In the genomic region with DNA sequence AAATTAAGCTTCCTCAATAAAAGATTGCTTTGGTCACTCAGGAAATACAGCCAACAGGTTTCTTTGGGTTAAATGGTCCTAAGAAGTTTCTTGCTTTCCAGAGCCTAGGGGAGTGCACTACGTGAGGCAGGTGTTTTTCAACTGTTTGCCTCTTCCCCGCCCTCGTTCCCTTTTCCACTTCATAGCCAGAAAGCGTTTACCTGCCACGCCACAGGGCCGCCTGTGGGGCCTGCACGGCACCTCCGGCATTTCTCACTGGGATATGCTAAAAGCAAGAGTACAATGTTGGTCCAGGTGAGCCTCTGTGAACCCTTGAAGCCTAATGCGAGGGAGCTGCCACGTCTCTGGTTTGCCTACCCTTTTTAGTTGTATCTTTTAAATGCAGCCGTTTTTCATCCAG, we compare ENCODE assay signal across 14 cellular contexts.
DNase-seq lines count a peak whose midpoint lies in the region; ATAC-seq and TF ChIP-seq lines count a peak whose summit lies in the region.
"Had no signal": no experiment of that assay in that cellular context is flagged by ENCODE, and none has a peak within 500 bp of the region (broad histone marks: within the 10 kb centered on the region; RNA-seq: fewer than 3 reads in every experiment).

No MANE protein-coding gene starts in this region.

- H3K36me3 ChIP-seq in neural progenitor cell = no peaks in the 10 kb centered on the region
- peaks cover 0 to 86% of the 10 kb centered on the region in 2 donors for H3K36me3 ChIP-seq in gastroesophageal sphincter

- H3K27me3 ChIP-seq in neural progenitor cell (no peaks in the 10 kb centered on the region), gastroesophageal sphincter (no peaks in the 10 kb centered on the region)
- H3K27me3 ChIP-seq: foreskin keratinocyte had no signal

- peak overlapping the region; percentile 44 for H3K4me3 Mint-ChIP-seq in activated CD4-positive, alpha-beta T cell treated with anti-CD3 and anti-CD28 coated beads for 36 hours
- peak overlapping the region; percentile 85 for H3K4me3 Mint-ChIP-seq in T-helper 17 cell
- peak overlapping the region; percentile 82 for H3K4me3 Mint-ChIP-seq in activated naive CD8-positive, alpha-beta T cell treated with anti-CD3 and anti-CD28 coated beads, Interleukin-2, amount 10 ng/mL, durations not matched to agents 7 days and 5 days
- H3K4me3 Mint-ChIP-seq in neural progenitor cell = no peak overlapping the region
- H3K4me3 Mint-ChIP-seq: naive B cell had no signal

- H3K27me3 Mint-ChIP-seq in activated CD4-positive, alpha-beta T cell treated with anti-CD3 and anti-CD28 coated beads for 36 hours = peaks cover 4% of the 10 kb centered on the region
- H3K27me3 Mint-ChIP-seq in T-helper 17 cell = no peaks in the 10 kb centered on the region
- no peaks in the 10 kb centered on the region for H3K27me3 Mint-ChIP-seq in activated naive CD8-positive, alpha-beta T cell treated with anti-CD3 and anti-CD28 coated beads, Interleukin-2, amount 10 ng/mL, durations not matched to agents 7 days and 5 days
- H3K27me3 Mint-ChIP-seq in neural progenitor cell (ENCODE audit: insufficient read depth, low read depth) = peaks cover 9% of the 10 kb centered on the region
- H3K27me3 Mint-ChIP-seq: naive B cell had no signal

- no peak for TF ChIP-seq CTCF in neural progenitor cell (IDR thresholded peaks at IDR 0.05)
- no peak for TF ChIP-seq CTCF in gastroesophageal sphincter (IDR thresholded peaks at IDR 0.05)

- peaks cover 4% of the 10 kb centered on the region for H3F3A ChIP-seq in neural progenitor cell (ENCODE audit: low read depth)

- H3K4me1 ChIP-seq in neural progenitor cell (peaks cover 41% of the 10 kb centered on the region), gastroesophageal sphincter (peaks cover 0 to 32% (median 0%) of the 10 kb centered on the region in 3 donors)
- H3K4me1 ChIP-seq: foreskin keratinocyte had no signal

- no peaks in the 10 kb centered on the region for H4K20me1 ChIP-seq in neural progenitor cell (ENCODE audit: low read depth)

- no peaks in the 10 kb centered on the region for H3K79me2 ChIP-seq in neural progenitor cell (ENCODE audit: low read depth)

- DNase-seq in activated CD4-positive, alpha-beta T cell treated with anti-CD3 and anti-CD28 coated beads for 36 hours = no peak
- no peak for DNase-seq in activated CD4-positive, alpha-beta T cell treated with anti-CD3 and anti-CD28 coated beads, Interleukin-2, amount 50 U/mL, for 48 hours
- DNase-seq in T-helper 17 cell (no peak), neural progenitor cell (ENCODE audit: low spot score) (no peak)
- peak; percentile 50 for DNase-seq in activated naive CD8-positive, alpha-beta T cell treated with anti-CD3 and anti-CD28 coated beads, Interleukin-2, amount 10 ng/mL, durations not matched to agents 7 days and 5 days
- DNase-seq: foreskin keratinocyte, GOT3, naive B cell, NCI-H1092 treated with DMSO at 0.1 percent for 48 hours, PC-3, WERI-Rb-1 had no signal

- H3K9me3 ChIP-seq in T-helper 17 cell (ENCODE audit: control insufficient read depth, low read length, poor library complexity, severe bottlenecking) (no peaks in the 10 kb centered on the region), neural progenitor cell (ENCODE audit: low read depth) (no peaks in the 10 kb centered on the region), gastroesophageal sphincter (no peaks in the 10 kb centered on the region)

- H3K36me3 Mint-ChIP-seq in activated CD4-positive, alpha-beta T cell treated with anti-CD3 and anti-CD28 coated beads for 36 hours (ENCODE audit: low read depth) = no peaks in the 10 kb centered on the region
- H3K36me3 Mint-ChIP-seq in T-helper 17 cell (ENCODE audit: low read depth) = peaks cover 5% of the 10 kb centered on the region
- H3K36me3 Mint-ChIP-seq in activated naive CD8-positive, alpha-beta T cell treated with anti-CD3 and anti-CD28 coated beads, Interleukin-2, amount 10 ng/mL, durations not matched to agents 7 days and 5 days = peaks cover 6% of the 10 kb centered on the region
- peaks cover 49% of the 10 kb centered on the region for H3K36me3 Mint-ChIP-seq in neural progenitor cell

- no peak for TF ChIP-seq EP300 in gastroesophageal sphincter (IDR thresholded peaks at IDR 0.05)

- no peak overlapping the region for H3K4me2 ChIP-seq in neural progenitor cell

- POLR2A ChIA-PET in activated CD4-positive, alpha-beta T cell treated with anti-CD3 and anti-CD28 coated beads for 36 hours (lab: Charles Lee) = interaction anchor here (0.6 to 1.4 kb wide), 2 partner anchors 24 to 267 kb away, joined by 3 read pairs; no protein-coding TSS in a partner anchor
- POLR2A ChIA-PET in activated naive CD8-positive, alpha-beta T cell treated with anti-CD3 and anti-CD28 coated beads, Interleukin-2, amount 10 ng/mL, durations not matched to agents 7 days and 5 days (lab: Charles Lee) = interaction anchor here (1.0 to 4.0 kb wide), 8 partner anchors 9 to 253 kb away, joined by 3 to 32 read pairs (median 6); no protein-coding TSS in a partner anchor

- no peak overlapping the region for H3K9ac ChIP-seq in neural progenitor cell

- no peak overlapping the region for H2AFZ ChIP-seq in neural progenitor cell (replicated peaks)

- H3K27ac ChIP-seq in neural progenitor cell = no peak overlapping the region
- no peak overlapping the region for H3K27ac ChIP-seq in gastroesophageal sphincter
- H3K27ac ChIP-seq: foreskin keratinocyte, WERI-Rb-1 had no signal

- intact Hi-C loops in activated CD4-positive, alpha-beta T cell treated with anti-CD3 and anti-CD28 coated beads for 36 hours (cut with DNase I, micrococcal nuclease) = loop anchor here (2.0 to 10.0 kb wide), 8 partner anchors 168 to 508 kb away; a partner anchor contains a TSS

- H3K27ac Mint-ChIP-seq in activated CD4-positive, alpha-beta T cell treated with anti-CD3 and anti-CD28 coated beads for 36 hours = peak overlapping the region; percentile 92
- H3K27ac Mint-ChIP-seq in T-helper 17 cell (peak overlapping the region; percentile 98), neural progenitor cell (peak overlapping the region; percentile 7)
- peak overlapping the region; percentile 98 for H3K27ac Mint-ChIP-seq in activated naive CD8-positive, alpha-beta T cell treated with anti-CD3 and anti-CD28 coated beads, Interleukin-2, amount 10 ng/mL, durations not matched to agents 7 days and 5 days

- H3K4me1 Mint-ChIP-seq in activated CD4-positive, alpha-beta T cell treated with anti-CD3 and anti-CD28 coated beads for 36 hours = peaks cover 54% of the 10 kb centered on the region
- peaks cover 53% of the 10 kb centered on the region for H3K4me1 Mint-ChIP-seq in T-helper 17 cell
- H3K4me1 Mint-ChIP-seq in activated naive CD8-positive, alpha-beta T cell treated with anti-CD3 and anti-CD28 coated beads, Interleukin-2, amount 10 ng/mL, durations not matched to agents 7 days and 5 days = peaks cover 46% of the 10 kb centered on the region
- H3K4me1 Mint-ChIP-seq in neural progenitor cell = peaks cover 67% of the 10 kb centered on the region

- ATAC-seq in activated CD4-positive, alpha-beta T cell treated with anti-CD3 and anti-CD28 coated beads for 36 hours = no peak
- peak; percentile 45 for ATAC-seq in T-helper 17 cell
- peak; percentile 6 for ATAC-seq in activated naive CD8-positive, alpha-beta T cell treated with anti-CD3 and anti-CD28 coated beads, Interleukin-2, amount 10 ng/mL, durations not matched to agents 7 days and 5 days (ENCODE audit: low read depth)
- ATAC-seq in gastroesophageal sphincter = no peak
- no peak for ATAC-seq in activated CD4-positive, CD25-positive, alpha-beta regulatory T cell treated with anti-CD3 and anti-CD28 coated beads, Interleukin-2, amount 50 U/mL, for 24 hours
- no peak for ATAC-seq in HG02571 (IDR thresholded peaks at IDR 0.05; ENCODE audit: unreplicated experiment)
- ATAC-seq: foreskin keratinocyte, PC-3 had no signal

- no peak for TF ChIP-seq POLR2A in gastroesophageal sphincter (IDR thresholded peaks at IDR 0.05)

- WGBS in gastroesophageal sphincter (ENCODE audit: low coverage in 1 of 2), 2 donors = 83 to 96% methylated on average over 1 to 11 of the region's 11 CpGs

- no peaks in the 10 kb centered on the region for H3K9me3 Mint-ChIP-seq in activated CD4-positive, alpha-beta T cell treated with anti-CD3 and anti-CD28 coated beads for 36 hours (ENCODE audit: low read depth)
- H3K9me3 Mint-ChIP-seq in activated naive CD8-positive, alpha-beta T cell treated with anti-CD3 and anti-CD28 coated beads, Interleukin-2, amount 10 ng/mL, durations not matched to agents 7 days and 5 days = no peaks in the 10 kb centered on the region
- no peaks in the 10 kb centered on the region for H3K9me3 Mint-ChIP-seq in neural progenitor cell
- H3K9me3 Mint-ChIP-seq: naive B cell had no signal

- CTCF ChIA-PET in activated CD4-positive, alpha-beta T cell treated with anti-CD3 and anti-CD28 coated beads for 36 hours (lab: Charles Lee) = interaction anchor here (1.1 to 1.6 kb wide), 6 partner anchors 14 to 235 kb away, joined by 3 to 7 read pairs (median 4); no protein-coding TSS in a partner anchor

- no peak overlapping the region for H3K4me3 ChIP-seq in neural progenitor cell
- H3K4me3 ChIP-seq in gastroesophageal sphincter = no peak overlapping the region

Comparison
In these comparisons a context has a peak if more than half of its experiments do, and no peak if none do; other contexts are left out.
1. ATAC-seq: peak in T-helper 17 cell (single experiment) and activated naive CD8-positive, alpha-beta T cell treated with anti-CD3 and anti-CD28 coated beads, Interleukin-2, amount 10 ng/mL, durations not matched to agents 7 days and 5 days (single experiment); none in activated CD4-positive, alpha-beta T cell treated with anti-CD3 and anti-CD28 coated beads for 36 hours (single experiment), gastroesophageal sphincter (single experiment), activated CD4-positive, CD25-positive, alpha-beta regulatory T cell treated with anti-CD3 and anti-CD28 coated beads, Interleukin-2, amount 50 U/mL, for 24 hours (0 of 2) and HG02571 (single experiment).
2. H3K27ac Mint-ChIP-seq: peak in every context shown above with its lines; median percentile 98 in T-helper 17 cell; 98 in activated naive CD8-positive, alpha-beta T cell treated with anti-CD3 and anti-CD28 coated beads, Interleukin-2, amount 10 ng/mL, durations not matched to agents 7 days and 5 days; 92 in activated CD4-positive, alpha-beta T cell treated with anti-CD3 and anti-CD28 coated beads for 36 hours; 7 in neural progenitor cell.